In genomic region chr12:104747956-104748355, GRCh38 we compare ENCODE assay signal across 18 cellular contexts.
DNase-seq lines count a peak whose midpoint lies in the region; ATAC-seq and TF ChIP-seq lines count a peak whose summit lies in the region.
"Had no signal": no experiment of that assay in that cellular context is flagged by ENCODE, and none has a peak within 500 bp of the region (broad histone marks: within the 10 kb centered on the region; RNA-seq: fewer than 3 reads in every experiment).

No MANE protein-coding gene starts in this region.

- H3K4me3 Mint-ChIP-seq in CD14-positive monocyte, result no peak overlapping the region
- peak overlapping the region in 3 of 7 donors; percentile 17 to 30 (median 29) for H3K4me3 Mint-ChIP-seq in CD8-positive, alpha-beta memory T cell
- peak overlapping the region; percentile 66 for H3K4me3 Mint-ChIP-seq in activated CD4-positive, alpha-beta T cell treated with anti-CD3 and anti-CD28 coated beads, Interleukin-2, amount 10 ng/mL, durations not matched to agents 24 days and 14 days
- H3K4me3 Mint-ChIP-seq: activated B cell treated with CpG ODN at 0.5 μM for 24 hours, nephron had no signal

- intact Hi-C loops in CD14-positive monocyte (cut with micrococcal nuclease), result loop anchor here in 1 of 2 donors (5.0 to 10.0 kb wide), 2 partner anchors 76 to 283 kb away; no protein-coding TSS in a partner anchor
- intact Hi-C loops in activated CD4-positive, alpha-beta T cell treated with anti-CD3 and anti-CD28 coated beads, Interleukin-2, amount 10 ng/mL, durations not matched to agents 24 days and 14 days (cut with micrococcal nuclease), result loop anchor here (1.0 kb wide), 1 partner anchor 8 kb away; no protein-coding TSS in a partner anchor

- CTCF ChIA-PET in CD8-positive, alpha-beta memory T cell (lab: Charles Lee), result interaction anchor here (1.4 kb wide), 1 partner anchor 13 kb away, joined by 3 read pairs; no protein-coding TSS in a partner anchor

- H3K9me3 Mint-ChIP-seq in CD14-positive monocyte, result no peaks in the 10 kb centered on the region
- no peaks in the 10 kb centered on the region for H3K9me3 Mint-ChIP-seq in CD8-positive, alpha-beta memory T cell
- no peaks in the 10 kb centered on the region for H3K9me3 Mint-ChIP-seq in activated CD4-positive, alpha-beta T cell treated with anti-CD3 and anti-CD28 coated beads, Interleukin-2, amount 10 ng/mL, durations not matched to agents 24 days and 14 days

- no peaks in the 10 kb centered on the region for H3K9me3 ChIP-seq in CD8-positive, alpha-beta memory T cell (ENCODE audit: low read length)
- H3K9me3 ChIP-seq: Caco-2, esophagus muscularis mucosa, left lung, right atrium auricular region had no signal

- ATAC-seq in HG03342 (IDR thresholded peaks at IDR 0.05; ENCODE audit: unreplicated experiment), result no peak

- H3K4me1 Mint-ChIP-seq in CD14-positive monocyte, result peaks cover 73% of the 10 kb centered on the region
- peaks cover 68 to 86% (median 80%) of the 10 kb centered on the region in 3 donors for H3K4me1 Mint-ChIP-seq in CD8-positive, alpha-beta memory T cell
- peaks cover 58% of the 10 kb centered on the region for H3K4me1 Mint-ChIP-seq in activated CD4-positive, alpha-beta T cell treated with anti-CD3 and anti-CD28 coated beads, Interleukin-2, amount 10 ng/mL, durations not matched to agents 24 days and 14 days

- POLR2A ChIA-PET in CD8-positive, alpha-beta memory T cell (lab: Charles Lee), result no interaction called here

- H3K27ac ChIP-seq in CD8-positive, alpha-beta memory T cell (ENCODE audit: low read depth, low read length), result no peak overlapping the region
- H3K27ac ChIP-seq: esophagus muscularis mucosa, SK-N-MC had no signal

- no peaks in the 10 kb centered on the region for H3K36me3 ChIP-seq in CD8-positive, alpha-beta memory T cell (ENCODE audit: insufficient read depth, low read length)
- H3K36me3 ChIP-seq: esophagus muscularis mucosa, left lung, right atrium auricular region had no signal

- peaks cover 28% of the 10 kb centered on the region for H3K4me1 ChIP-seq in CD8-positive, alpha-beta memory T cell (ENCODE audit: insufficient read depth, low read length)
- H3K4me1 ChIP-seq: Caco-2 had no signal

- H3K27me3 ChIP-seq in CD8-positive, alpha-beta memory T cell (ENCODE audit: insufficient read depth, low read length, poor library complexity, severe bottlenecking), result no peaks in the 10 kb centered on the region
- H3K27me3 ChIP-seq: esophagus muscularis mucosa, left lung, right atrium auricular region had no signal

- H3K36me3 Mint-ChIP-seq in CD14-positive monocyte, result peaks cover 5 to 12% of the 10 kb centered on the region in 2 donors
- peaks cover 0 to 4% (median 3%) of the 10 kb centered on the region in 3 donors for H3K36me3 Mint-ChIP-seq in CD8-positive, alpha-beta memory T cell
- peaks cover 8% of the 10 kb centered on the region for H3K36me3 Mint-ChIP-seq in activated CD4-positive, alpha-beta T cell treated with anti-CD3 and anti-CD28 coated beads, Interleukin-2, amount 10 ng/mL, durations not matched to agents 24 days and 14 days (ENCODE audit: low read depth)

- H3K27ac Mint-ChIP-seq in CD14-positive monocyte, result peak overlapping the region in 6 of 7 donors; percentile 21 to 96 (median 56)
- peak overlapping the region in 7 of 8 donors; percentile 4 to 81 (median 72) for H3K27ac Mint-ChIP-seq in CD8-positive, alpha-beta memory T cell
- H3K27ac Mint-ChIP-seq in activated CD4-positive, alpha-beta T cell treated with anti-CD3 and anti-CD28 coated beads, Interleukin-2, amount 10 ng/mL, durations not matched to agents 24 days and 14 days, result peak overlapping the region; percentile 77
- H3K27ac Mint-ChIP-seq: activated B cell treated with CpG ODN at 0.5 μM for 24 hours, nephron had no signal

- DNase-seq in CD14-positive monocyte (ENCODE audit: low spot score), result no peak
- DNase-seq in CD8-positive, alpha-beta memory T cell, result peak in 1 of 5 donors; percentile 21
- peak; percentile 75 for DNase-seq in activated CD4-positive, alpha-beta T cell treated with anti-CD3 and anti-CD28 coated beads, Interleukin-2, amount 10 ng/mL, durations not matched to agents 24 days and 14 days
- DNase-seq in islet precursor cell, result peak; percentile 30
- DNase-seq in C1 segment of cervical spinal cord (lab: John Stamatoyannopoulos, UW), result no peak
- no peak for DNase-seq in GM13976 (ENCODE audit: low spot score)
- DNase-seq: activated B cell treated with CpG ODN at 0.5 μM for 24 hours, Caco-2, H7, hippocampal formation, Karpas-422, left lung, NCI-H187 treated with DMSO at 0.1 percent for 48 hours had no signal

- no peaks in the 10 kb centered on the region for H3K27me3 Mint-ChIP-seq in CD14-positive monocyte (ENCODE audit: low read depth in 3 of 3)
- H3K27me3 Mint-ChIP-seq in CD8-positive, alpha-beta memory T cell, result peaks cover 0 to 3% of the 10 kb centered on the region in 2 donors
- H3K27me3 Mint-ChIP-seq in activated CD4-positive, alpha-beta T cell treated with anti-CD3 and anti-CD28 coated beads, Interleukin-2, amount 10 ng/mL, durations not matched to agents 24 days and 14 days, result no peaks in the 10 kb centered on the region
- H3K27me3 Mint-ChIP-seq: activated B cell treated with CpG ODN at 0.5 μM for 24 hours had no signal

- TF ChIP-seq CTCF in CD14-positive monocyte (IDR thresholded peaks at IDR 0.05), result no peak
- TF ChIP-seq CTCF in GM13976 (IDR thresholded peaks at IDR 0.05; ENCODE audit: borderline replicate concordance, control extremely low read depth, extremely low read depth, insufficient read depth, missing control alignments), result no peak

- H3K4me3 ChIP-seq in CD8-positive, alpha-beta memory T cell (ENCODE audit: low read length), result no peak overlapping the region
- H3K4me3 ChIP-seq: esophagus muscularis mucosa, left lung, right atrium auricular region, SK-N-MC had no signal

- in situ Hi-C loops in GM13976 (cut with MboI; ENCODE audit: low sequenced_read_pairs, unreplicated experiment), result no loop called here

Comparison
In these comparisons a context has a peak if more than half of its experiments do, and no peak if none do; other contexts are left out.
1. DNase-seq: peak in activated CD4-positive, alpha-beta T cell treated with anti-CD3 and anti-CD28 coated beads, Interleukin-2, amount 10 ng/mL, durations not matched to agents 24 days and 14 days (single experiment) and islet precursor cell (single experiment); none in CD14-positive monocyte (single experiment), C1 segment of cervical spinal cord (0 of 14) and GM13976 (single experiment).
2. Peak in every context shown above with its lines, with median percentiles within 50 percentile points of each other: H3K27ac Mint-ChIP-seq.